In genomic region chr4:4415806-4416805, GRCh38 we compare ENCODE assay signal across 26 cellular contexts. TPM values are rescaled to one million over a fixed set of nuclear protein-coding genes. Genes with fewer than 3 reads are reported as not detected.
DNase-seq lines count a peak whose midpoint lies in the region; ATAC-seq and TF ChIP-seq lines count a peak whose summit lies in the region.
"Had no signal": no experiment of that assay in that cellular context is flagged by ENCODE, and none has a peak within 500 bp of the region (broad histone marks: within the 10 kb centered on the region; RNA-seq: fewer than 3 reads in every experiment).

No MANE protein-coding gene starts in this region.

- no peak overlapping the region for H3K9ac ChIP-seq in IMR-90 (ENCODE audit: low read depth, low read length)

- no peaks in the 10 kb centered on the region for H3K27me3 Mint-ChIP-seq in activated naive CD4-positive, alpha-beta T cell treated with anti-CD3 and anti-CD28 coated beads, Interleukin-2, amount 50 U/mL, for 24 hours
- no peaks in the 10 kb centered on the region for H3K27me3 Mint-ChIP-seq in endothelial cell (ENCODE audit: unreplicated experiment)

- no peaks in the 10 kb centered on the region for H3K79me1 ChIP-seq in IMR-90 (ENCODE audit: low read depth in 1 of 2, low read length in 2 of 2)

- H3K9me3 ChIP-seq in IMR-90 (ENCODE audit: control insufficient read depth, insufficient read depth, low read length): no peaks in the 10 kb centered on the region
- H3K9me3 ChIP-seq: A549, body of pancreas, gastrocnemius medialis, left lung had no signal

- H2AFZ ChIP-seq in IMR-90 (replicated peaks; ENCODE audit: low read length, poor library complexity): peak overlapping the region; percentile 44

- in situ Hi-C loops in IMR-90 (cut with MboI; ENCODE audit: low sequenced_read_pairs): no loop called here

- WGBS in IMR-90 (ENCODE audit: extremely low coverage in 2 of 2, insufficient read length in 1 of 2), 2 experiments: 93% methylated on average over 11 of the region's 27 CpGs; no CpG with 5 or more reads in 1 of the 2 experiments

- H3K56ac ChIP-seq in IMR-90 (ENCODE audit: extremely low read depth, insufficient read depth, low read length): no peak overlapping the region

- no peak overlapping the region for H3K4me3 Mint-ChIP-seq in activated naive CD4-positive, alpha-beta T cell treated with anti-CD3 and anti-CD28 coated beads, Interleukin-2, amount 50 U/mL, for 24 hours
- peak overlapping the region; percentile 33 for H3K4me3 Mint-ChIP-seq in endothelial cell (ENCODE audit: unreplicated experiment)
- H3K4me3 Mint-ChIP-seq in stimulated activated effector memory CD8-positive, alpha-beta T cell treated with anti-CD3 and anti-CD28 coated beads, Interleukin-12 subunit alpha, Interleukin-12 subunit beta, amount 100 ng/mL, for 72 hours: no peak overlapping the region
- H3K4me3 Mint-ChIP-seq: immature natural killer cell, neural crest cell had no signal

- H3K4me1 ChIP-seq in IMR-90 (ENCODE audit: control insufficient read depth, insufficient read depth, low read length): no peaks in the 10 kb centered on the region
- H3K4me1 ChIP-seq: A549, body of pancreas, gastrocnemius medialis, left lung had no signal

- no peak overlapping the region for H3K23ac ChIP-seq in IMR-90 (ENCODE audit: low read depth, low read length)

- no peaks in the 10 kb centered on the region for H3K9me3 Mint-ChIP-seq in activated naive CD4-positive, alpha-beta T cell treated with anti-CD3 and anti-CD28 coated beads, Interleukin-2, amount 50 U/mL, for 24 hours
- no peaks in the 10 kb centered on the region for H3K9me3 Mint-ChIP-seq in endothelial cell (ENCODE audit: unreplicated experiment)
- H3K9me3 Mint-ChIP-seq in stimulated activated effector memory CD8-positive, alpha-beta T cell treated with anti-CD3 and anti-CD28 coated beads, Interleukin-12 subunit alpha, Interleukin-12 subunit beta, amount 100 ng/mL, for 72 hours: no peaks in the 10 kb centered on the region
- H3K9me3 Mint-ChIP-seq: activated T-helper 2 cell treated with anti-CD3 and anti-CD28 coated beads, Interferon-gamma antibody, Interleukin-2, Interleukin-4, amounts not matched to agents 10 μg/mL and 5 μg/mL and 100 μg/mL, durations not matched to agents 14 hours and 24 hours and 36 hours; immature natural killer cell; neural crest cell had no signal

- no peaks in the 10 kb centered on the region for H4K20me1 ChIP-seq in IMR-90 (ENCODE audit: insufficient read depth, low read length)

- no peak overlapping the region for H2AK5ac ChIP-seq in IMR-90 (ENCODE audit: low read depth, low read length)

- no peak overlapping the region for H4K8ac ChIP-seq in IMR-90 (ENCODE audit: low read depth in 2 of 2, low read length in 2 of 2)

- H3K27me3 ChIP-seq in IMR-90 (ENCODE audit: control insufficient read depth, insufficient read depth, low read length): no peaks in the 10 kb centered on the region
- H3K27me3 ChIP-seq: body of pancreas, gastrocnemius medialis, left lung had no signal

- H3K36me3 ChIP-seq in IMR-90 (ENCODE audit: control insufficient read depth, insufficient read depth, low read length): peaks cover 35% of the 10 kb centered on the region

- BruUV-seq in IMR-90 (replicated peaks; lab: Mats Ljungman, UMichigan): no TSS peak

- H3K27ac Mint-ChIP-seq in activated naive CD4-positive, alpha-beta T cell treated with anti-CD3 and anti-CD28 coated beads, Interleukin-2, amount 50 U/mL, for 24 hours: peak overlapping the region; percentile 25
- H3K27ac Mint-ChIP-seq in endothelial cell (ENCODE audit: unreplicated experiment): no peak overlapping the region
- H3K27ac Mint-ChIP-seq in stimulated activated effector memory CD8-positive, alpha-beta T cell treated with anti-CD3 and anti-CD28 coated beads, Interleukin-12 subunit alpha, Interleukin-12 subunit beta, amount 100 ng/mL, for 72 hours: peak overlapping the region; percentile 53
- H3K27ac Mint-ChIP-seq: activated T-helper 2 cell treated with anti-CD3 and anti-CD28 coated beads, Interferon-gamma antibody, Interleukin-2, Interleukin-4, amounts not matched to agents 10 μg/mL and 5 μg/mL and 100 μg/mL, durations not matched to agents 14 hours and 24 hours and 36 hours had no signal

- TF ChIP-seq CTCF in IMR-90 (conservative IDR thresholded peaks at IDR 0.05; ENCODE audit: low read depth, low read length) (no peak), endothelial cell (IDR thresholded peaks at IDR 0.05; ENCODE audit: unreplicated experiment) (no peak), GM10248 (IDR thresholded peaks at IDR 0.05; ENCODE audit: control extremely low read depth, extremely low read depth, low read depth, missing control alignments) (no peak)

- no peak overlapping the region for H3K18ac ChIP-seq in IMR-90 (ENCODE audit: low read depth, low read length)

- ATAC-seq in IMR-90 (ENCODE audit: low read depth) (no peak), HG03342 (IDR thresholded peaks at IDR 0.05; ENCODE audit: unreplicated experiment) (no peak)
- ATAC-seq in stimulated activated effector memory CD8-positive, alpha-beta T cell treated with anti-CD3 and anti-CD28 coated beads, Interleukin-12 subunit alpha, Interleukin-12 subunit beta, amount 100 ng/mL, for 72 hours: no peak
- ATAC-seq: A549, body of pancreas, gastrocnemius medialis, left lung had no signal

- POLR2A ChIA-PET in IMR-90 (lab: Charles Lee; ENCODE audit: unreplicated experiment): no interaction called here
- POLR2A ChIA-PET in GM10248 (lab: Yijun Ruan, JAX): no interaction called here

- no peak overlapping the region for H3K4me2 ChIP-seq in IMR-90 (ENCODE audit: low read depth, low read length)
- H3K4me2 ChIP-seq: A549 had no signal

- CTCF ChIA-PET in IMR-90 (lab: Yijun Ruan, JAX) (interaction anchor here (0.6 kb wide), 1 partner anchor 15 kb away, joined by 3 read pairs; no protein-coding TSS in a partner anchor), GM10248 (lab: Yijun Ruan, JAX) (interaction anchor here (3.5 kb wide), 1 partner anchor 15 kb away, joined by 15 read pairs; no protein-coding TSS in a partner anchor)

- H3K9me1 ChIP-seq in IMR-90 (ENCODE audit: insufficient read depth, low read length): 0 out of 2 replicates have a peak, but pooled peaks cover 4% of the 10 kb centered on the region

- peaks cover 11% of the 10 kb centered on the region for H3K36me3 Mint-ChIP-seq in activated naive CD4-positive, alpha-beta T cell treated with anti-CD3 and anti-CD28 coated beads, Interleukin-2, amount 50 U/mL, for 24 hours
- peaks cover 15% of the 10 kb centered on the region for H3K36me3 Mint-ChIP-seq in endothelial cell (ENCODE audit: low read depth, unreplicated experiment)
- peaks cover 40% of the 10 kb centered on the region for H3K36me3 Mint-ChIP-seq in stimulated activated effector memory CD8-positive, alpha-beta T cell treated with anti-CD3 and anti-CD28 coated beads, Interleukin-12 subunit alpha, Interleukin-12 subunit beta, amount 100 ng/mL, for 72 hours

- dilution Hi-C loops in IMR-90 (cut with HindIII; ENCODE audit: low sequenced_read_pairs, unreplicated experiment): no loop called here

- TF ChIP-seq POLR2A in IMR-90 (IDR thresholded peaks at IDR 0.05; ENCODE audit: low read depth, low read length): no peak

- no peak overlapping the region for H3K4me3 ChIP-seq in IMR-90 (ENCODE audit: insufficient read depth, low read depth, low read length)
- H3K4me3 ChIP-seq: A549, body of pancreas, gastrocnemius medialis, left lung had no signal

- DNase-seq in activated naive CD4-positive, alpha-beta T cell (lab: John Stamatoyannopoulos, UW): no peak
- DNase-seq in IMR-90: no peak
- no peak for DNase-seq in endothelial cell (ENCODE audit: low spot score)
- DNase-seq in stimulated activated effector memory CD8-positive, alpha-beta T cell treated with anti-CD3 and anti-CD28 coated beads, Interleukin-12 subunit alpha, Interleukin-12 subunit beta, amount 100 ng/mL, for 72 hours (ENCODE audit: low spot score in 2 of 2): no peak
- no peak for DNase-seq in NOMO-1 treated with dmso at 0.1 percent for 144 hours (lab: John Stamatoyannopoulos, UW; ENCODE audit: unreplicated experiment)
- no peak for DNase-seq in GM10248 (ENCODE audit: extremely low spot score)
- DNase-seq: activated CD8-positive, alpha-beta memory T cell treated with anti-CD3 and anti-CD28 coated beads, Interleukin-2, amount 50 U/mL, for 48 hours; body of pancreas; COR-L47; effector CD4-positive, alpha-beta T cell; gastrocnemius medialis; HCEC 1CT; hippocampal formation; immature natural killer cell; NCI-H1092 treated with DMSO at 0.1 percent for 48 hours; NCI-H187 treated with DMSO at 0.1 percent for 48 hours; NCI-H2227 treated with DMSO at 0.1 percent for 48 hours; substantia nigra; WERI-Rb-1 had no signal

- no peak overlapping the region for H3K4ac ChIP-seq in IMR-90 (ENCODE audit: low read depth, low read length)

- no peak overlapping the region for H2BK20ac ChIP-seq in IMR-90 (ENCODE audit: low read depth, low read length)

- no peak overlapping the region for H3K14ac ChIP-seq in IMR-90 (replicated peaks; ENCODE audit: low read depth, low read length)

- H3K4me1 Mint-ChIP-seq in activated naive CD4-positive, alpha-beta T cell treated with anti-CD3 and anti-CD28 coated beads, Interleukin-2, amount 50 U/mL, for 24 hours: peaks cover 23% of the 10 kb centered on the region
- H3K4me1 Mint-ChIP-seq in endothelial cell (ENCODE audit: unreplicated experiment): no peaks in the 10 kb centered on the region
- peaks cover 5% of the 10 kb centered on the region for H3K4me1 Mint-ChIP-seq in stimulated activated effector memory CD8-positive, alpha-beta T cell treated with anti-CD3 and anti-CD28 coated beads, Interleukin-12 subunit alpha, Interleukin-12 subunit beta, amount 100 ng/mL, for 72 hours
- H3K4me1 Mint-ChIP-seq: immature natural killer cell had no signal

- intact Hi-C loops in IMR-90 (cut with micrococcal nuclease): no loop called here

- no peak overlapping the region for H4K91ac ChIP-seq in IMR-90 (ENCODE audit: insufficient read depth, low read depth, low read length)

- no peak overlapping the region for H3K27ac ChIP-seq in IMR-90 (ENCODE audit: insufficient read depth, low read length)
- H3K27ac ChIP-seq: A549, body of pancreas, gastrocnemius medialis, left lung, RWPE1, WERI-Rb-1 had no signal

- H2BK120ac ChIP-seq in IMR-90 (ENCODE audit: low read depth, low read length): no peak overlapping the region

- no peak for TF ChIP-seq RAD21 in IMR-90 (IDR thresholded peaks at IDR 0.05; ENCODE audit: low read length)

- H2AK9ac ChIP-seq in IMR-90 (replicated peaks; ENCODE audit: low read depth, low read length, poor library complexity): no peak overlapping the region

- no peak overlapping the region for H2BK15ac ChIP-seq in IMR-90 (ENCODE audit: low read depth, low read length)

- no peak overlapping the region for H2BK5ac ChIP-seq in IMR-90 (ENCODE audit: low read depth, low read length, poor library complexity, severe bottlenecking)

- no peak overlapping the region for H4K5ac ChIP-seq in IMR-90 (ENCODE audit: low read depth, low read length)

TF ChIP-seq in IMR-90, 13 proteins besides CTCF, POLR2A, EP300 and RAD21 (continues in another document):
- no peak for TF ChIP-seq CHD1 (IDR thresholded peaks at IDR 0.05; ENCODE audit: low read depth, low read length)
- no peak for TF ChIP-seq NFE2L2 (IDR thresholded peaks at IDR 0.05; ENCODE audit: low read depth, low read length)
- no peak for TF ChIP-seq SMC3 (IDR thresholded peaks at IDR 0.05; ENCODE audit: low read depth, low read length)

RNA-seq across cellular contexts. Expression of gene NSG1, which starts 29.2 kb away (rescaled TPM):
- total RNA-seq in IMR-90 (2012; rRNA removed) (0.56 and 0.72 TPM in 2 replicates), endothelial cell (ENCODE audit: unreplicated experiment) (2.9 TPM)
- 0.90 and 1.6 TPM in 2 replicates for polyA plus RNA-seq in IMR-90 (2012; rRNA removed)
- polyA plus RNA-seq in IMR-90 (2012; cell fraction: cytosol; rRNA removed): 0.76 and 1.1 TPM in 2 replicates
- polyA plus RNA-seq in IMR-90 (2012; cell fraction: nucleus; rRNA removed; ENCODE audit: low replicate concordance): 0.25 and 0.38 TPM in 2 replicates
- total RNA-seq: activated T-helper 2 cell treated with anti-CD3 and anti-CD28 coated beads, Interferon-gamma antibody, Interleukin-2, Interleukin-4, amounts not matched to agents 10 μg/mL and 5 μg/mL and 100 μg/mL, durations not matched to agents 14 hours and 24 hours and 36 hours had no signal
